1 cellular context compared by ENCODE assay signal in genomic region chr19:47427241-47428176, GRCh38.
TF ChIP-seq lines count a peak whose summit lies in the region.

No MANE protein-coding gene starts in this region.

TF ChIP-seq in HEK293, 187 proteins besides CTCF, POLR2A, EP300 and RAD21 (continued from another document and continues in another):
- TF ChIP-seq ZBTB49 (tag by site-specific recombination; IDR thresholded peaks at IDR 0.05; ENCODE audit: low read depth) (no peak), KLF8 (tag by site-specific recombination; IDR thresholded peaks at IDR 0.05) (peak; percentile 40), PRDM10 (tag by site-specific recombination; IDR thresholded peaks at IDR 0.05) (peak; percentile 26; the same call in 1 of the 2 replicates), ZNF23 (tag by site-specific recombination; IDR thresholded peaks at IDR 0.05; ENCODE audit: borderline replicate concordance) (no peak), ZIC2 (tag by site-specific recombination; IDR thresholded peaks at IDR 0.05) (no peak), GLIS1 (tag by site-specific recombination; IDR thresholded peaks at IDR 0.05) (peak; percentile 65; the same call in 1 of the 2 replicates), ZNF2 (tag by site-specific recombination; IDR thresholded peaks at IDR 0.05) (peak; percentile 63; the same call in 1 of the 2 replicates), PRDM2 (tag by site-specific recombination; IDR thresholded peaks at IDR 0.05; ENCODE audit: borderline replicate concordance) (no peak), ZNF501 (tag by site-specific recombination; IDR thresholded peaks at IDR 0.05) (no peak), ZNF433 (tag by site-specific recombination; IDR thresholded peaks at IDR 0.05; ENCODE audit: low read depth) (no peak), ZSCAN18 (tag by site-specific recombination; IDR thresholded peaks at IDR 0.05) (no peak), SP7 (tag by site-specific recombination; IDR thresholded peaks at IDR 0.05) (no peak), ELK4 (IDR thresholded peaks at IDR 0.05; ENCODE audit: borderline replicate concordance, low read depth, low read length) (no peak), TRIM28 (IDR thresholded peaks at IDR 0.05; ENCODE audit: borderline replicate concordance, low read length) (no peak), ZNF24 (tag by site-specific recombination; IDR thresholded peaks at IDR 0.05) (peak; percentile 44; the same call in 1 of the 2 replicates), ZNF18 (tag by site-specific recombination; IDR thresholded peaks at IDR 0.05) (no peak), EGR2 (tag by site-specific recombination; IDR thresholded peaks at IDR 0.05; ENCODE audit: low read depth) (peak; percentile 39; the same call in 1 of the 2 replicates), OVOL3 (tag by site-specific recombination; IDR thresholded peaks at IDR 0.05) (no peak), ZBTB44 (tag by site-specific recombination; IDR thresholded peaks at IDR 0.05) (no peak), KLF9 (tag by site-specific recombination; IDR thresholded peaks at IDR 0.05; ENCODE audit: low read depth) (peak; percentile 53), ZNF138 (tag by site-specific recombination; IDR thresholded peaks at IDR 0.05; ENCODE audit: borderline replicate concordance) (no peak), ZNF600 (tag by site-specific recombination; IDR thresholded peaks at IDR 0.05) (peak; percentile 63), ZNF19 (tag by site-specific recombination; IDR thresholded peaks at IDR 0.05; ENCODE audit: low read depth) (no peak), MYNN (tag by site-specific recombination; IDR thresholded peaks at IDR 0.05; ENCODE audit: borderline replicate concordance) (no peak), ZSCAN5A (tag by site-specific recombination; IDR thresholded peaks at IDR 0.05) (no peak), ZNF280D (tag by site-specific recombination; IDR thresholded peaks at IDR 0.05) (peak; percentile 10; the same call in 1 of the 2 replicates), ZNF621 (tag by site-specific recombination; IDR thresholded peaks at IDR 0.05) (no peak)
